ENCODE assay signal across 25 cellular contexts in the genomic region with DNA sequence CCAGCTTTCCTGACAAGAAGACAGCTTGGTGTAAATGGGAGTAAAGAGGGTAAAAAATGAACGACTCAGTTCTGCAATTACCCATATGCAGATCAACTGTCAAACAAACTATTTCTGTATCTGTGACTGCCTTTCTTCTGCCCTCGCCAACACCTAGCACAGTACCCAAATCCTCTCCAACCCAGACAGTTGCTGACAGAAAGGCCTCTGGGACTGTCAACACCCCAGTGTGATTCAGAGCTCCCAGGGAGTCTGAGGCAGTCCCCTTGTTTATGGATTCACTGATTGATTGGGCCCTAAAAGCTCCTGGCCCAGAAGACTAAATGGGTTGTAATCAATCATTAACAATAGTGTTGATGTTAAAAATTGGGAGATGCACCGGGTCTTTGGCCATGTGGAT. TPM values are rescaled to one million over a fixed set of nuclear protein-coding genes. Genes with fewer than 3 reads are reported as not detected.
"Had no signal": no experiment of that assay in that cellular context is flagged by ENCODE, and none has a peak within 500 bp of the region (broad histone marks: within the 10 kb centered on the region; RNA-seq: fewer than 3 reads in every experiment).

No MANE protein-coding gene starts in this region.

- H3K4me3 Mint-ChIP-seq: dendritic cell treated with granulocyte-macrophage colony-stimulating factor and Interleukin-4, amounts not matched to agents 40 ng/mL and 50 ng/mL, for 4 days; naive thymus-derived CD4-positive, alpha-beta T cell; stimulated activated naive B cell treated with anti-CD40 and anti-IgM and Interleukin-4, amounts not matched to agents 10 μg/mL and 1 μg/mL and 100 μg/mL, for 72 hours; stimulated activated naive CD8-positive, alpha-beta T cell treated with anti-CD3 and anti-CD28 coated beads, Interleukin-15, amount 100 ng/mL, for 72 hours had no signal

- H3K9me3 ChIP-seq: esophagus muscularis mucosa, ovary, psoas muscle, right lobe of liver, suprapubic skin, transverse colon, vagina had no signal

- DNase-seq: central memory CD4-positive, alpha-beta T cell; effector CD8-positive, alpha-beta T cell; foreskin melanocyte; head of caudate nucleus; hippocampal formation; kidney glomerular epithelial cell; mesenchymal stem cell; midbrain; naive thymus-derived CD4-positive, alpha-beta T cell; occipital lobe; ovary; posterior cingulate gyrus; psoas muscle; right lobe of liver; small intestine; stimulated activated CD4-positive, alpha-beta T cell treated with anti-CD3 and anti-CD28 coated beads, Interleukin-15, amount 100 ng/mL, for 24 hours; stimulated activated CD4-positive, alpha-beta T cell treated with anti-CD3 and anti-CD28 coated beads, Interleukin-2, amount 100 ng/mL, for 48 hours; stimulated activated naive B cell treated with anti-CD40 and anti-IgM and Interleukin-4, amounts not matched to agents 10 μg/mL and 1 μg/mL and 100 μg/mL, for 72 hours; stimulated activated naive CD8-positive, alpha-beta T cell treated with anti-CD3 and anti-CD28 coated beads, Interleukin-15, amount 100 ng/mL, for 72 hours; transverse colon had no signal

- H3K9me3 Mint-ChIP-seq: dendritic cell treated with granulocyte-macrophage colony-stimulating factor and Interleukin-4, amounts not matched to agents 40 ng/mL and 50 ng/mL, for 4 days; naive thymus-derived CD4-positive, alpha-beta T cell; stimulated activated naive B cell treated with anti-CD40 and anti-IgM and Interleukin-4, amounts not matched to agents 10 μg/mL and 1 μg/mL and 100 μg/mL, for 72 hours; stimulated activated naive CD8-positive, alpha-beta T cell treated with anti-CD3 and anti-CD28 coated beads, Interleukin-15, amount 100 ng/mL, for 72 hours had no signal

- H3K4me1 Mint-ChIP-seq: naive thymus-derived CD4-positive, alpha-beta T cell; stimulated activated naive CD8-positive, alpha-beta T cell treated with anti-CD3 and anti-CD28 coated beads, Interleukin-15, amount 100 ng/mL, for 72 hours had no signal

- H3K27ac Mint-ChIP-seq: dendritic cell treated with granulocyte-macrophage colony-stimulating factor and Interleukin-4, amounts not matched to agents 40 ng/mL and 50 ng/mL, for 4 days; naive thymus-derived CD4-positive, alpha-beta T cell; stimulated activated naive B cell treated with anti-CD40 and anti-IgM and Interleukin-4, amounts not matched to agents 10 μg/mL and 1 μg/mL and 100 μg/mL, for 72 hours; stimulated activated naive CD8-positive, alpha-beta T cell treated with anti-CD3 and anti-CD28 coated beads, Interleukin-15, amount 100 ng/mL, for 72 hours had no signal

- H3K36me3 Mint-ChIP-seq: naive thymus-derived CD4-positive, alpha-beta T cell; stimulated activated naive B cell treated with anti-CD40 and anti-IgM and Interleukin-4, amounts not matched to agents 10 μg/mL and 1 μg/mL and 100 μg/mL, for 72 hours had no signal

- H3K36me3 ChIP-seq: esophagus muscularis mucosa, ovary, right lobe of liver, suprapubic skin, transverse colon, vagina had no signal

- ATAC-seq: naive thymus-derived CD4-positive, alpha-beta T cell; right lobe of liver; stimulated activated naive B cell treated with anti-CD40 and anti-IgM and Interleukin-4, amounts not matched to agents 10 μg/mL and 1 μg/mL and 100 μg/mL, for 72 hours; stimulated activated naive CD8-positive, alpha-beta T cell treated with anti-CD3 and anti-CD28 coated beads, Interleukin-15, amount 100 ng/mL, for 72 hours had no signal

- H3K4me1 ChIP-seq: psoas muscle, right lobe of liver, transverse colon had no signal

- H3K27ac ChIP-seq: esophagus muscularis mucosa, ovary, psoas muscle, right lobe of liver, suprapubic skin, transverse colon, vagina had no signal

- H3K27me3 ChIP-seq: esophagus muscularis mucosa, ovary, right lobe of liver, suprapubic skin, transverse colon, vagina had no signal

- H3K4me3 ChIP-seq: esophagus muscularis mucosa, ovary, psoas muscle, right lobe of liver, suprapubic skin, transverse colon, vagina had no signal

RNA-seq across cellular contexts. Expression of a gene that starts 20.2 kb away (rescaled TPM):
- polyA plus RNA-seq: naive thymus-derived CD4-positive, alpha-beta T cell had no signal

RNA-seq across cellular contexts. Expression of a gene that starts 54.8 kb away (rescaled TPM):
- total RNA-seq: epithelial cell of proximal tubule; naive thymus-derived CD4-positive, alpha-beta T cell; vagina had no signal
